1 cellular context compared by ENCODE assay signal in the genomic region with DNA sequence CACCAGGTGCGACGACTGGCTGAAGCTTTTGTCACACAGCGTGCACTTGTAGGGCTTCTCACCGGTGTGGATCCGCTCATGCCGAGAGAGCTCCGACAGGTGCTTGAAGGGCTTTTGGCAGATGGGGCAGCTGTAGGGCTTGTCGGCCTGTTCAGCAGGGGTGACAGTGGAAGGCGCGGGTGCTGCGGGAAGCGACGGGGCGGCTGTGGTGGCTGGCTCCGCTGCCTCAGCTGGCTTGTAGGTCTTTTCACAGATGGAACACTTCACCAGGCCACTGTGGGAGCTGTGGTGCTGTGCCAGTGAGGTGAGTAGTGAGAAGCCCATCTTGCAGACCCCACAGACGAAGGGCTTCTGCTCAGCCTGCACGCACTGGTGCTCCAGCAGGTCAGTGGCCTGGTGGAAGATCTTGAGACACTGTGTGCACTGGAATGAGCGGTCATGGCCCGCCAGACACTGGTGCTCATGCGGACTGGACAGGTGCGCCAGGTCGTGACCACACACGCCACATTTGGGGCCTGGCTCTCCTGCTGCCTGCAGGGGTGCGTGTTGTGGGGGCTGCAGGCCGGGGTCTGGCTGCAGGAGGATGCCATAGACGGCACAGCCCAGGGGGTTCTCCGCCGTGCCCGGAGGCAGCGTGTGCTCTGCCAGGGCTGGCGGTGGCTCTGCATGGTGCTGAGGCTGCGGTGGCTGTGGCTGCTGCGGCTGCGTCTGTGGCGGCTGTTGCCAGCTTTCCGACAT.
TF ChIP-seq lines count a peak whose summit lies in the region.

No MANE protein-coding gene starts in this region.

TF ChIP-seq in HEK293, 187 proteins besides CTCF, POLR2A, EP300 and RAD21:
- TF ChIP-seq ZNF324 (tag by site-specific recombination; IDR thresholded peaks at IDR 0.05) = no peak
- peak; percentile 31; the same call in 1 of the 2 replicates for TF ChIP-seq SCRT2 (tag by site-specific recombination; IDR thresholded peaks at IDR 0.05)
